Comparison of ENCODE assay signal across 1 cellular context in the genomic region with DNA sequence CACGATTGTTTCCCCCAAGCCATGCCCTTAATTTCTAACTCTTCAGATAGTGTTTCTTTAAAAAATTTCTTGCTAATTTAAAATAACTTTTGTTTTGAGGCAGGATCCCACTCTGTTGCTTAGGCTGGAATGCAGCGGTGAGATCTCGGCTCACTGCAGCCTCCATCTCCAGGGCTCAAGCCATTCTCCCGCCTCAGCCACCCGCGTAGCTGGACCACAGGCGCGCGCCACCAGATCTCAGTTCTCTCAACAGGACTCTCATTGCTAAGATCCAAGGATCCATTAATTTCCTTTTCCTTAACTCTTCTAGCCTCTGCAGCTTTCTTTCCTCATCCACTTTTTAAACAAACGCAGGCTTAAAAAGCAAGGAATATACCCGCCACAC.
TF ChIP-seq lines count a peak whose summit lies in the region.

No MANE protein-coding gene starts in this region.

TF ChIP-seq in IMR-90, 13 proteins besides CTCF, POLR2A, EP300 and RAD21 (continued from another document):
- no peak for TF ChIP-seq MAFK (IDR thresholded peaks at IDR 0.05; ENCODE audit: low read depth, low read length)
- TF ChIP-seq NFE2L2 (IDR thresholded peaks at IDR 0.05; ENCODE audit: low read depth, low read length), result no peak
- no peak for TF ChIP-seq MAZ (IDR thresholded peaks at IDR 0.05; ENCODE audit: borderline replicate concordance, low read depth, low read length)
- no peak for TF ChIP-seq BHLHE40 (IDR thresholded peaks at IDR 0.05; ENCODE audit: low read depth, low read length)
- no peak for TF ChIP-seq FOS (IDR thresholded peaks at IDR 0.05; ENCODE audit: low read depth, low read length)
- TF ChIP-seq, protein P1, sequence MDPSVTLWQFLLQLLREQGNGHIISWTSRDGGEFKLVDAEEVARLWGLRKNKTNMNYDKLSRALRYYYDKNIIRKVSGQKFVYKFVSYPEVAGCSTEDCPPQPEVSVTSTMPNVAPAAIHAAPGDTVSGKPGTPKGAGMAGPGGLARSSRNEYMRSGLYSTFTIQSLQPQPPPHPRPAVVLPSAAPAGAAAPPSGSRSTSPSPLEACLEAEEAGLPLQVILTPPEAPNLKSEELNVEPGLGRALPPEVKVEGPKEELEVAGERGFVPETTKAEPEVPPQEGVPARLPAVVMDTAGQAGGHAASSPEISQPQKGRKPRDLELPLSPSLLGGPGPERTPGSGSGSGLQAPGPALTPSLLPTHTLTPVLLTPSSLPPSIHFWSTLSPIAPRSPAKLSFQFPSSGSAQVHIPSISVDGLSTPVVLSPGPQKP (IDR thresholded peaks at IDR 0.05; ENCODE audit: borderline replicate concordance, low read depth, low read length), result no peak
- no peak for TF ChIP-seq MXI1 (IDR thresholded peaks at IDR 0.05; ENCODE audit: borderline replicate concordance, low read depth, low read length)
- no peak for TF ChIP-seq CEBPB (IDR thresholded peaks at IDR 0.05; ENCODE audit: low read depth, low read length)
- TF ChIP-seq SMC3 (IDR thresholded peaks at IDR 0.05; ENCODE audit: low read depth, low read length), result no peak
- no peak for TF ChIP-seq CHD1 (IDR thresholded peaks at IDR 0.05; ENCODE audit: low read depth, low read length)
- TF ChIP-seq RCOR1 (IDR thresholded peaks at IDR 0.05; ENCODE audit: insufficient replicate concordance, low read length), result no peak
- no peak for TF ChIP-seq RFX5 (IDR thresholded peaks at IDR 0.05; ENCODE audit: low read depth, low read length)
